11 cellular contexts compared by ENCODE assay signal in the genomic region with DNA sequence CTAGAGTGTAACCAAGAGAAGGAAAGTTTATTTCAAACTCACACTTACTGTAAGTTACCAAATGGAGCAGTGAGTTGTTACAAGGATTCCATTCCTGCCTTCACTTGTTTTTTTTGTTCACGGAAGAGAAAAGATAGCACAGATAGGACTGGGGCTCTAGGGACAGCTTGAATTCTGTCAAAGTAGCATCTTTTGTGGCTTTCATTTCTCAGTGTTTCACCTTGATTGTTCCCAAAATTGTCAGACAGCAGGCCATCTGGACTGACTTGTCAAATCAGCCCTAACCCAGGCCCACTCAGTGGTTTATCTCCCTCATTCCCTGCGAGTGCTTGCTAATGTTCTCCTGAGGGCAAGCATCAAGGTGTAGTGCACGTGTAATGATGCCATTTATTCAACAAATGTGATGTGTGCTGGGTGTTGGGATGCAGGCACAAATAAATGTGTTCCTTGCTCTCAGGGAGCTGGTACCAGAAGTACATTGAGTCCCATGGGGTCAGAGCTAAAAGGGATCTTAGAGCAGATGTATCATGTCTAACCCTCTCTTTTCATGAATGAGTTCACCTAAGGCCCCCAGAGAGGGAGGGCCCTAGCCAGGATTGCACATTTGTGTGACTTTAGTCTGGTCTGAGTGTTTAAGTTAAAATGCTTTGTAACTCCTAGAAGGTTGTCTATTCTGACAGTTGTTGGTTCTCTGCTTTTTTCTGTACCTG. TPM values are rescaled to one million over a fixed set of nuclear protein-coding genes. Genes with fewer than 3 reads are reported as not detected.
DNase-seq lines count a peak whose midpoint lies in the region; ATAC-seq and TF ChIP-seq lines count a peak whose summit lies in the region.
"Had no signal": no experiment of that assay in that cellular context is flagged by ENCODE, and none has a peak within 500 bp of the region (broad histone marks: within the 10 kb centered on the region; RNA-seq: fewer than 3 reads in every experiment).

No MANE protein-coding gene starts in this region.

- H3K36me3 ChIP-seq in left ventricle myocardium inferior (peaks cover 7% of the 10 kb centered on the region), right atrium auricular region (peaks cover 11% of the 10 kb centered on the region), body of pancreas (replicated peaks in 1 of 2; ENCODE audit: insufficient read depth in 1 of 2, low read depth in 2 of 2) (no peaks in the 10 kb centered on the region), mesodermal cell (ENCODE audit: control insufficient read depth, insufficient read depth, low read length) (no peaks in the 10 kb centered on the region), vagina (no peaks in the 10 kb centered on the region)

- ATAC-seq in body of pancreas: no peak
- ATAC-seq: activated CD4-positive, alpha-beta T cell treated with anti-CD3 and anti-CD28 coated beads for 36 hours; HepG2 had no signal

- H3K36me3 Mint-ChIP-seq in activated T-helper 2 cell treated with anti-CD3 and anti-CD28 coated beads, Interferon-gamma antibody, Interleukin-2, Interleukin-4, amounts not matched to agents 10 μg/mL and 5 μg/mL and 100 μg/mL, durations not matched to agents 14 hours and 24 hours and 36 hours (ENCODE audit: low read depth): peaks cover 47% of the 10 kb centered on the region

- H3K4me3 ChIP-seq in left ventricle myocardium inferior: no peak overlapping the region
- no peak overlapping the region for H3K4me3 ChIP-seq in right atrium auricular region
- H3K4me3 ChIP-seq in body of pancreas: no peak overlapping the region
- H3K4me3 ChIP-seq in mesodermal cell (ENCODE audit: extremely low read depth, insufficient read depth, low read length, poor library complexity, severe bottlenecking): no peak overlapping the region
- no peak overlapping the region for H3K4me3 ChIP-seq in vagina

- no peak overlapping the region for H3K27ac Mint-ChIP-seq in activated T-helper 2 cell treated with anti-CD3 and anti-CD28 coated beads, Interferon-gamma antibody, Interleukin-2, Interleukin-4, amounts not matched to agents 10 μg/mL and 5 μg/mL and 100 μg/mL, durations not matched to agents 14 hours and 24 hours and 36 hours
- H3K27ac Mint-ChIP-seq: activated CD4-positive, alpha-beta T cell treated with anti-CD3 and anti-CD28 coated beads for 36 hours had no signal

- in situ Hi-C loops in KBM-7 (cut with MboI; ENCODE audit: low pct_unique_long_range_greater_than_20kb, low sequenced_read_pairs): no loop called here

- H3K27me3 ChIP-seq in left ventricle myocardium inferior (ENCODE audit: low read depth) (no peaks in the 10 kb centered on the region), right atrium auricular region (no peaks in the 10 kb centered on the region), body of pancreas (no peaks in the 10 kb centered on the region), vagina (no peaks in the 10 kb centered on the region)

- no peaks in the 10 kb centered on the region for H3K9me3 Mint-ChIP-seq in activated T-helper 2 cell treated with anti-CD3 and anti-CD28 coated beads, Interferon-gamma antibody, Interleukin-2, Interleukin-4, amounts not matched to agents 10 μg/mL and 5 μg/mL and 100 μg/mL, durations not matched to agents 14 hours and 24 hours and 36 hours

- DNase-seq in left ventricle myocardium inferior: no peak
- DNase-seq in right atrium auricular region (ENCODE audit: low spot score): no peak
- no peak for DNase-seq in body of pancreas
- DNase-seq in vagina (ENCODE audit: extremely low spot score in 2 of 2): no peak
- DNase-seq in activated T-helper 2 cell treated with anti-CD3 and anti-CD28 coated beads, Interferon-gamma antibody, Interleukin-2, Interleukin-4, amounts not matched to agents 10 μg/mL and 5 μg/mL and 100 μg/mL, durations not matched to agents 14 hours and 24 hours and 36 hours (ENCODE audit: low spot score): no peak
- DNase-seq in activated CD8-positive, alpha-beta memory T cell treated with anti-CD3 and anti-CD28 coated beads, Interleukin-2, amount 50 U/mL, for 48 hours: no peak
- no peak for DNase-seq in KBM-7
- DNase-seq: activated CD4-positive, alpha-beta T cell treated with anti-CD3 and anti-CD28 coated beads for 36 hours; activated effector memory CD4-positive, alpha-beta T cell treated with anti-CD3 and anti-CD28 coated beads, Interleukin-2, amount 50 U/mL, for 16 hours had no signal

- H3K4me3 Mint-ChIP-seq in activated T-helper 2 cell treated with anti-CD3 and anti-CD28 coated beads, Interferon-gamma antibody, Interleukin-2, Interleukin-4, amounts not matched to agents 10 μg/mL and 5 μg/mL and 100 μg/mL, durations not matched to agents 14 hours and 24 hours and 36 hours (ENCODE audit: low read depth): no peak overlapping the region
- H3K4me3 Mint-ChIP-seq: activated CD4-positive, alpha-beta T cell treated with anti-CD3 and anti-CD28 coated beads for 36 hours had no signal

- H3K27ac ChIP-seq in left ventricle myocardium inferior (replicated peaks) (peak overlapping the region; percentile 17), right atrium auricular region (no peak overlapping the region), body of pancreas (peak overlapping the region in 3 of 4 donors; percentile 26 to 66 (median 59)), mesodermal cell (ENCODE audit: low read depth, low read length, severe bottlenecking) (peak overlapping the region; percentile 50), vagina (peak overlapping the region; percentile 82)

- H3K4me1 Mint-ChIP-seq in activated T-helper 2 cell treated with anti-CD3 and anti-CD28 coated beads, Interferon-gamma antibody, Interleukin-2, Interleukin-4, amounts not matched to agents 10 μg/mL and 5 μg/mL and 100 μg/mL, durations not matched to agents 14 hours and 24 hours and 36 hours (ENCODE audit: low read depth): peaks cover 27% of the 10 kb centered on the region
- H3K4me1 Mint-ChIP-seq: activated CD4-positive, alpha-beta T cell treated with anti-CD3 and anti-CD28 coated beads for 36 hours had no signal

- TF ChIP-seq CTCF in left ventricle myocardium inferior (IDR thresholded peaks at IDR 0.05; ENCODE audit: borderline replicate concordance) (no peak), right atrium auricular region (IDR thresholded peaks at IDR 0.05) (no peak), body of pancreas (IDR thresholded peaks at IDR 0.05) (no peak), vagina (IDR thresholded peaks at IDR 0.05) (no peak)

- intact Hi-C loops in left ventricle myocardium inferior (cut with micrococcal nuclease): no loop called here
- intact Hi-C loops in body of pancreas (cut with DNase I): no loop called here
- intact Hi-C loops in vagina (cut with DNase I): no loop called here
- intact Hi-C loops in activated T-helper 2 cell treated with anti-CD3 and anti-CD28 coated beads, Interferon-gamma antibody, Interleukin-2, Interleukin-4, amounts not matched to agents 10 μg/mL and 5 μg/mL and 100 μg/mL, durations not matched to agents 14 hours and 24 hours and 36 hours (cut with micrococcal nuclease): loop anchor here (10.0 kb wide), 1 partner anchor 50 kb away; a partner anchor contains a TSS

- no peaks in the 10 kb centered on the region for H3K27me3 Mint-ChIP-seq in activated T-helper 2 cell treated with anti-CD3 and anti-CD28 coated beads, Interferon-gamma antibody, Interleukin-2, Interleukin-4, amounts not matched to agents 10 μg/mL and 5 μg/mL and 100 μg/mL, durations not matched to agents 14 hours and 24 hours and 36 hours (ENCODE audit: low read depth)
- H3K27me3 Mint-ChIP-seq: activated CD4-positive, alpha-beta T cell treated with anti-CD3 and anti-CD28 coated beads for 36 hours had no signal

- 86 to 91% methylated on average over 3 of the region's 3 CpGs for WGBS in body of pancreas, 2 donors
- 87 to 90% methylated on average over 1 to 3 of the region's 3 CpGs for WGBS in mesodermal cell (ENCODE audit: insufficient coverage in 2 of 2), 2 experiments

- peaks cover 38% of the 10 kb centered on the region for H3K4me1 ChIP-seq in left ventricle myocardium inferior
- H3K4me1 ChIP-seq in right atrium auricular region: peaks cover 0 to 47% of the 10 kb centered on the region in 2 donors
- H3K4me1 ChIP-seq in body of pancreas: peaks cover 22% of the 10 kb centered on the region
- peaks cover 57% of the 10 kb centered on the region for H3K4me1 ChIP-seq in mesodermal cell (ENCODE audit: control insufficient read depth, insufficient read depth, low read length, poor library complexity, severe bottlenecking)
- H3K4me1 ChIP-seq in vagina: peaks cover 53% of the 10 kb centered on the region

- no peaks in the 10 kb centered on the region for H3K9me3 ChIP-seq in left ventricle myocardium inferior (replicated peaks)
- no peaks in the 10 kb centered on the region for H3K9me3 ChIP-seq in right atrium auricular region
- no peaks in the 10 kb centered on the region for H3K9me3 ChIP-seq in body of pancreas
- H3K9me3 ChIP-seq in mesodermal cell (ENCODE audit: control insufficient read depth, low read length): no peaks in the 10 kb centered on the region
- H3K9me3 ChIP-seq in vagina: no peaks in the 10 kb centered on the region

- TF ChIP-seq POLR2A in body of pancreas (IDR thresholded peaks at IDR 0.05) (no peak), vagina (IDR thresholded peaks at IDR 0.05) (no peak)

RNA-seq across cellular contexts. Expression of a gene that starts 49.1 kb away (rescaled TPM):
- total RNA-seq in left ventricle myocardium inferior: 195 TPM
- 100 to 1,000 TPM; 111 to 181 TPM for total RNA-seq in right atrium auricular region
- total RNA-seq in body of pancreas: 10 to 100 TPM; 23.4 to 32.7 TPM
- polyA plus RNA-seq in mesodermal cell (2013, experiment 1 of 2): 110 TPM
- 103 TPM for polyA plus RNA-seq in mesodermal cell (2013, experiment 2 of 2)
- 76.1 TPM for total RNA-seq in vagina
- 79.3 and 82.7 TPM in 2 replicates for total RNA-seq in activated T-helper 2 cell treated with anti-CD3 and anti-CD28 coated beads, Interferon-gamma antibody, Interleukin-2, Interleukin-4, amounts not matched to agents 10 μg/mL and 5 μg/mL and 100 μg/mL, durations not matched to agents 14 hours and 24 hours and 36 hours

RNA-seq across cellular contexts. Expression of a gene that starts 51.8 kb away (rescaled TPM):
- total RNA-seq in left ventricle myocardium inferior (9.2 TPM), right atrium auricular region (10 to 100 TPM; 18.3 to 22.5 TPM), body of pancreas (10 to 100 TPM in 1 of 2 donors, 1 to 10 TPM in 1; 8.2 to 12.7 TPM), vagina (59.9 TPM)
- 39.7 TPM for polyA plus RNA-seq in mesodermal cell (2013, experiment 1 of 2)
- polyA plus RNA-seq in mesodermal cell (2013, experiment 2 of 2): 34.9 TPM
- 47.6 and 48.7 TPM in 2 replicates for total RNA-seq in activated T-helper 2 cell treated with anti-CD3 and anti-CD28 coated beads, Interferon-gamma antibody, Interleukin-2, Interleukin-4, amounts not matched to agents 10 μg/mL and 5 μg/mL and 100 μg/mL, durations not matched to agents 14 hours and 24 hours and 36 hours

Comparison
In these comparisons a context has a peak if more than half of its experiments do, and no peak if none do; other contexts are left out.
1. H3K27ac ChIP-seq: peak in left ventricle myocardium inferior (single experiment), body of pancreas (3 of 4), mesodermal cell (single experiment) and vagina (single experiment); none in right atrium auricular region (0 of 2).